In the genomic region with DNA sequence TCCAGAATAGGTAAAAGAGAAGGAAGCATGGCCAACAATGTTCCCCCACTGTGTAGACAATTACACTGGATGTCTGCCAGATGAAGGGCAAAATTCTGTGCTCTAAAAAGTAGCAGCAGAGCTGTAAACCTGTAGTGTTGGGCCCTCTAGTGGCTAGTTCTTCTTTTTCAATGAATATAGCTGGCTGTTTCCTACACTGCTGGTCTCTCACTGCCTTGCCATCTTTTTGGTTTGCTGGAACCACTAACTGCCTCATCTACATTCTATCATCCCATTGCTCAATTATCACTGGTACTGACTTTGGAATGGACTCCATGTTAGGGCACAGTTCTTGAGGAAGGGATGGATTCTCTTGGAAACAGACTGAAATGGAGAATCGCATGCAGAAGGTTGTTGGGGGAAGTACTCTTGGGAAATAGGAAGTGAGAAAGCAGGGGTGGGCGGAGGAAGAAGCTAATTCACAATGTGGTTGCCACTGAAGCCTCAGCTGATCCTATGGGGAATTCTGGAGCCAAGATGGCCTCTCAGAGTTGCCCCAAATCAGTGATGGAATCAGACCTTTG, we compare ENCODE assay signal across 8 cellular contexts. TPM values are rescaled to one million over a fixed set of nuclear protein-coding genes. Genes with fewer than 3 reads are reported as not detected.
DNase-seq lines count a peak whose midpoint lies in the region; ATAC-seq and TF ChIP-seq lines count a peak whose summit lies in the region.

No MANE protein-coding gene starts in this region.

- WGBS in aorta, 2 donors, result 70 to 71% methylated on average over 2 of the region's 2 CpGs

- no peak overlapping the region for H3K27ac ChIP-seq in aorta (ENCODE audit: low read depth in 1 of 2, low read length in 2 of 2)

- peaks cover 0 to 10% of the 10 kb centered on the region in 2 donors for H3K4me1 Mint-ChIP-seq in natural killer cell

- no peak overlapping the region for H3K4me3 Mint-ChIP-seq in natural killer cell

- peaks cover 11 to 18% of the 10 kb centered on the region in 2 donors for H3K27me3 Mint-ChIP-seq in natural killer cell (ENCODE audit: low read depth in 2 of 2)

- no peaks in the 10 kb centered on the region for H3K36me3 ChIP-seq in aorta (ENCODE audit: control insufficient read depth in 1 of 2, insufficient read depth in 2 of 2, low read length in 1 of 2)

- H3K9me3 ChIP-seq in aorta (ENCODE audit: control insufficient read depth, low read length), result no peaks in the 10 kb centered on the region

- peak; percentile 55 for TF ChIP-seq CTCF in GM10266 (IDR thresholded peaks at IDR 0.05; ENCODE audit: control insufficient read depth, insufficient read depth, low read depth, missing control alignments)
- TF ChIP-seq CTCF in natural killer cell (IDR thresholded peaks at IDR 0.05), result peak; percentile 61

- no peaks in the 10 kb centered on the region for H3K4me1 ChIP-seq in aorta (ENCODE audit: control insufficient read depth in 1 of 2, insufficient read depth in 2 of 2, low read length in 2 of 2)

- intact Hi-C loops in natural killer cell (cut with micrococcal nuclease), result loop anchor here (1.0 to 5.0 kb wide), 4 partner anchors 61 to 487 kb away; no protein-coding TSS in a partner anchor
- intact Hi-C loops in aorta (cut with DNase I), result loop anchor here (1.0 to 2.0 kb wide), 3 partner anchors 61 to 193 kb away; no protein-coding TSS in a partner anchor

- no peaks in the 10 kb centered on the region for H3K9me3 Mint-ChIP-seq in natural killer cell

- H3K27ac Mint-ChIP-seq in natural killer cell, result no peak overlapping the region

- DNase-seq in A172 (ENCODE audit: low spot score) (peak; percentile 84), GM10266 (ENCODE audit: extremely low spot score) (peak; percentile 57), HS-27A (ENCODE audit: low read depth) (peak; percentile 46), NCI-H748 (lab: John Stamatoyannopoulos, UW; ENCODE audit: unreplicated experiment) (peak; percentile 91), erythroblast (lab: John Stamatoyannopoulos, UW) (peak; percentile 81 to 85), natural killer cell (no peak), aorta (no peak)
- DNase-seq in activated CD4-positive, alpha-beta T cell treated with anti-CD3 and anti-CD28 coated beads, Interleukin-2, amount 50 U/mL, for 48 hours, result peak; percentile 8 to 14

- TF ChIP-seq POLR2A in erythroblast (IDR thresholded peaks at IDR 0.05; ENCODE audit: low read length), result no peak

- H3K27me3 ChIP-seq in aorta (ENCODE audit: control insufficient read depth in 1 of 2, insufficient read depth in 2 of 2, low read length in 1 of 2), result no peaks in the 10 kb centered on the region

- H3K4me3 ChIP-seq in aorta (ENCODE audit: low read length in 2 of 2), result no peak overlapping the region

- peak; percentile 76 to 88 (median 86) for ATAC-seq in natural killer cell
- ATAC-seq in aorta (ENCODE audit: low FRiP score), result peak; percentile 86

- no peaks in the 10 kb centered on the region for H3K36me3 Mint-ChIP-seq in natural killer cell

RNA-seq across cellular contexts. Expression of a gene that starts 17.9 kb away (rescaled TPM):
- not detected in 2 replicates for total RNA-seq in A172 (2014; rRNA removed; shearing (Covaris generic))
- total RNA-seq in natural killer cell (1 to 10 TPM in 2 of 3 donors, under 1 TPM in 1; 0.82 to 3.6 (median 1.3) TPM), aorta (10 to 100 TPM in 1 of 2 donors, 1 to 10 TPM in 1; 3.8 to 12.5 TPM)
- polyA plus RNA-seq in aorta, result 10 to 100 TPM in 1 of 2 donors, under 1 TPM in 1; 0.97 to 17.9 TPM

RNA-seq across cellular contexts. Expression of a gene that starts 44.1 kb away (rescaled TPM):
- 8.3 and 8.8 TPM in 2 replicates for total RNA-seq in A172 (2014; rRNA removed; shearing (Covaris generic))
- total RNA-seq in natural killer cell (1 to 10 TPM in 2 of 3 donors, under 1 TPM in 1; 0.99 to 4.1 (median 3.1) TPM), aorta (1 to 10 TPM; 1.0 to 1.8 TPM)
- polyA plus RNA-seq in aorta, result under 1 TPM in 1 of 2 donors, not detected in 1; 0.95 TPM

RNA-seq across cellular contexts. Expression of a gene that starts 51.2 kb away (rescaled TPM):
- 10.4 and 13.7 TPM in 2 replicates for total RNA-seq in A172 (2014; rRNA removed; shearing (Covaris generic))
- total RNA-seq in natural killer cell, result 1 to 10 TPM; 4.4 to 8.0 (median 6.6) TPM
- total RNA-seq in aorta, result 10 to 100 TPM; 13.5 to 18.8 TPM
- 1 to 10 TPM; 2.9 to 7.7 TPM for polyA plus RNA-seq in aorta

Comparison
In these comparisons a context has a peak if more than half of its experiments do, and no peak if none do; other contexts are left out.
1. DNase-seq: peak in A172 (single experiment), GM10266 (single experiment), HS-27A (single experiment), NCI-H748 (single experiment), activated CD4-positive, alpha-beta T cell treated with anti-CD3 and anti-CD28 coated beads, Interleukin-2, amount 50 U/mL, for 48 hours (2 of 2) and erythroblast (2 of 2); none in natural killer cell (single experiment) and aorta (0 of 2).